Comparison of ENCODE assay signal across 8 cellular contexts in genomic region chr12:132908145-132909029, GRCh38. TPM values are rescaled to one million over a fixed set of nuclear protein-coding genes. Genes with fewer than 3 reads are reported as not detected.
DNase-seq lines count a peak whose midpoint lies in the region; ATAC-seq and TF ChIP-seq lines count a peak whose summit lies in the region.

No MANE protein-coding gene starts in this region.

- peak overlapping the region; percentile 82 for H3K4me2 ChIP-seq in parathyroid adenoma (ENCODE audit: low read length)

- H3K27ac ChIP-seq in HUES6 (ENCODE audit: low read depth, low read length) (no peak overlapping the region), adrenal gland (peak overlapping the region in 4 of 5 donors; percentile 13 to 80 (median 60)), parathyroid adenoma (peak overlapping the region; percentile 74), thyroid gland (peak overlapping the region in 2 of 3 donors; percentile 64 to 78)

- TF ChIP-seq POLR2A in adrenal gland (IDR thresholded peaks at IDR 0.05) (peak; percentile 27 to 40), thyroid gland (IDR thresholded peaks at IDR 0.05) (peak in 1 of 2 donors; percentile 41)

- H3K9ac ChIP-seq in HUES6 (ENCODE audit: low read length) (peak overlapping the region; percentile 49), parathyroid adenoma (peak overlapping the region; percentile 8)

- H3K4me1 ChIP-seq in HUES6 (ENCODE audit: control insufficient read depth, insufficient read depth, low read length): no peaks in the 10 kb centered on the region
- H3K4me1 ChIP-seq in adrenal gland (replicated peaks in 1 of 2): no peaks in the 10 kb centered on the region
- H3K4me1 ChIP-seq in parathyroid adenoma: no peaks in the 10 kb centered on the region
- H3K4me1 ChIP-seq in thyroid gland: peaks cover 7 to 13% of the 10 kb centered on the region in 2 donors

- DNase-seq in COLO668 (lab: John Stamatoyannopoulos, UW; ENCODE audit: unreplicated experiment) (peak; percentile 96), T follicular helper cell (ENCODE audit: low read depth) (peak; percentile 93), adrenal gland (peak; percentile 92 to 99 (median 94)), cardiac septum (ENCODE audit: low spot score) (peak; percentile 98), thyroid gland (peak; percentile 99)

- TF ChIP-seq CTCF in adrenal gland (IDR thresholded peaks at IDR 0.05) (peak in 1 of 6 experiments; percentile 6), parathyroid adenoma (IDR thresholded peaks at IDR 0.05) (no peak), thyroid gland (IDR thresholded peaks at IDR 0.05) (no peak)

- WGBS in adrenal gland, 4 donors: 0 to 2% (median 1%) methylated on average over 20 to 85 of the region's 85 CpGs
- WGBS in thyroid gland, 2 donors: 0% methylated on average over 20 to 41 of the region's 85 CpGs

- H3K79me2 ChIP-seq in parathyroid adenoma: no peaks in the 10 kb centered on the region

- H3K27me3 ChIP-seq in HUES6 (ENCODE audit: control insufficient read depth, insufficient read depth, low read length) (peaks cover 18% of the 10 kb centered on the region; the same call in 1 of the 2 replicates), adrenal gland (no peaks in the 10 kb centered on the region), parathyroid adenoma (ENCODE audit: control insufficient read depth, insufficient read depth, low read length) (no peaks in the 10 kb centered on the region), thyroid gland (no peaks in the 10 kb centered on the region)

- peak overlapping the region; percentile 90 for H2AFZ ChIP-seq in parathyroid adenoma

- H3K4me3 ChIP-seq in HUES6 (ENCODE audit: low read depth, low read length) (peak overlapping the region; percentile 74), adrenal gland (peak overlapping the region in 3 of 4 donors; percentile 11 to 65 (median 40)), parathyroid adenoma (ENCODE audit: low read depth, low read length) (peak overlapping the region; percentile 66), thyroid gland (replicated peaks in 1 of 3) (peak overlapping the region; percentile 27 to 72 (median 34))

- H3K9me3 ChIP-seq in HUES6 (ENCODE audit: control insufficient read depth, insufficient read depth, low read depth, low read length): peaks cover 16% of the 10 kb centered on the region; the same call in 1 of the 2 replicates
- peaks cover 0 to 3% (median 0%) of the 10 kb centered on the region in 3 donors for H3K9me3 ChIP-seq in adrenal gland (replicated peaks in 1 of 3)
- H3K9me3 ChIP-seq in parathyroid adenoma (ENCODE audit: control insufficient read depth, low read length): no peaks in the 10 kb centered on the region
- H3K9me3 ChIP-seq in thyroid gland: no peaks in the 10 kb centered on the region

- peak; percentile 93 for ATAC-seq in GM21360 (IDR thresholded peaks at IDR 0.05; ENCODE audit: unreplicated experiment)

- intact Hi-C loops in adrenal gland (cut with DNase I) (no loop called here), cardiac septum (cut with DNase I) (no loop called here), thyroid gland (cut with DNase I) (loop anchor here (10.0 kb wide), 1 partner anchor 144 kb away; the partner anchor contains the start of gene ANKLE2)

- no peaks in the 10 kb centered on the region for H3K36me3 ChIP-seq in HUES6 (ENCODE audit: control insufficient read depth, insufficient read depth, low read length)
- no peaks in the 10 kb centered on the region for H3K36me3 ChIP-seq in adrenal gland (replicated peaks in 1 of 2)
- H3K36me3 ChIP-seq in parathyroid adenoma (ENCODE audit: control insufficient read depth, insufficient read depth, low read length): no peaks in the 10 kb centered on the region
- no peaks in the 10 kb centered on the region for H3K36me3 ChIP-seq in thyroid gland

RNA-seq across cellular contexts. Expression of gene CHFR, which starts 21.0 kb away (rescaled TPM):
- 10 to 100 TPM; 14.9 to 37.6 (median 26.6) TPM for total RNA-seq in adrenal gland
- 10 to 100 TPM; 17.8 to 54.4 (median 41.8) TPM for polyA plus RNA-seq in adrenal gland
- total RNA-seq in cardiac septum: 22.5 TPM
- total RNA-seq in thyroid gland: 10 to 100 TPM; 21.8 to 40.6 (median 27.7) TPM

RNA-seq across cellular contexts. Expression of gene ZNF605, which starts 47.7 kb away (rescaled TPM):
- total RNA-seq in adrenal gland: 10 to 100 TPM in 3 of 8 donors, 1 to 10 TPM in 5; 3.7 to 16.3 (median 8.1) TPM
- 10 to 100 TPM in 1 of 3 donors, 1 to 10 TPM in 2; 2.7 to 12.8 (median 6.3) TPM for polyA plus RNA-seq in adrenal gland
- 12.6 TPM for total RNA-seq in cardiac septum
- 10 to 100 TPM; 22.6 to 26.1 (median 24.1) TPM for total RNA-seq in thyroid gland
